In the genomic region with DNA sequence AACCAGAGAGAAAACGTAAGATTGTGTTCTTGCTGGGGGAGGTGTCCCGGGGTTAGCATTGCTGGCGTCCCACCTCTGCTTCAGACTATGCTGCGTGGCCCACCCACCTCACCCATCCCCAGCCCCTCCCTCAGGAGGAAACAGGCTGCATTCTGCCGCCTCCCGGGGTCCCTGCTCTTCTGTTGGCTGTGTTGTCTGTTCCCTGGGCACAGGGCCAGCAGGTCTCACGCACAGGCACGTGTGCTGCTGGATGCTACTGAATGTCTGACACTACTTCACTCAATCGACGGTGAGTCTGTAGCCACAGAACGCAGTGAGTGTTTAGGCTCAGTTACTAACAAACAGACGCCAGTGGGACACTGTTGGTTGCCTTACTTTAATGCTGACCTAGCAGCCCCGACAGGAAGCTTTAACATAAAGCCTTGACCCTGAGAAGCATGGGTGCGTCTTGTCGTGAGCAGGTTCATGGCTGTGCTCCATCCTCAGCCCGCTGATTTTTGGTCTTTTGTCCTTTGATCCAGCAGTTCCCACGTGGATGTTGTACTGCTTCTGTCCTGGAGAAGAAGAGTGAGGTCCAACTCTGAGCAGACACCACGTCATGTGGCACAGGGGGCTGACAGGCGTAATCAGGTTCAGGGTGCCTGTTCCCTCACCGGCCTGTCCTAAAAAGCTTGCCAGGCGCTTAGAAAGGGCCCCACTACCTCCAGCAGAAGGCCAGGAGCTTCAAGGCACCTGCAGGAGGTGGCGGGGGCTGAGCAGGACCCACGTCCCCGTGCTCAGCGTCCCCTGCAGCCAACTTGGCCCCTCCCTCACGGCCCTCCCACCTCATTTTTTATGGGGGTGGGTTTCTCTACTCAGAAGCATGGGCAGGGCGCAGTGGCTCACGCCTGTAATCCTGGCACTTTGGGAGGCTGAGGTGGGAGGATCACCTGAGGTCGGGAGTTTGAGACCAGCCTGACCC, we compare ENCODE assay signal across 1 cellular context.
TF ChIP-seq lines count a peak whose summit lies in the region.

No MANE protein-coding gene starts in this region.

TF ChIP-seq in K562, 482 proteins besides CTCF, POLR2A, EP300 and RAD21:
- TF ChIP-seq LARP7 (IDR thresholded peaks at IDR 0.05) (no peak), SUPT5H (IDR thresholded peaks at IDR 0.05) (0 out of 2 replicates have a peak, but pooled peaks have one; percentile 0), HNRNPUL1 (IDR thresholded peaks at IDR 0.05; ENCODE audit: low read length) (no peak), PURB (CRISPR knock-in tag; IDR thresholded peaks at IDR 0.05; ENCODE audit: low read depth) (no peak), NFIC (IDR thresholded peaks at IDR 0.05) (no peak), POLR2B (IDR thresholded peaks at IDR 0.05; ENCODE audit: low read depth, partially characterized antibody) (no peak), DNMT1 (IDR thresholded peaks at IDR 0.05) (no peak), ETV6 (IDR thresholded peaks at IDR 0.05; ENCODE audit: borderline replicate concordance in 1 of 2, low read depth in 2 of 2, low read length in 1 of 2) (no peak), ETV6 (CRISPR knock-in tag; IDR thresholded peaks at IDR 0.05; ENCODE audit: borderline replicate concordance) (no peak), NR2C2 (CRISPR knock-in tag; IDR thresholded peaks at IDR 0.05) (no peak), NR2C2 (tag; IDR thresholded peaks at IDR 0.05) (no peak), NCOA6 (IDR thresholded peaks at IDR 0.05) (no peak), POLR2G (IDR thresholded peaks at IDR 0.05; ENCODE audit: low read depth, low read length) (peak; percentile 2; the same call in 1 of the 2 replicates)
TF ChIP-seq in K562: peak in this region for 2.
